Comparison of ENCODE assay signal across 20 cellular contexts in the genomic region with DNA sequence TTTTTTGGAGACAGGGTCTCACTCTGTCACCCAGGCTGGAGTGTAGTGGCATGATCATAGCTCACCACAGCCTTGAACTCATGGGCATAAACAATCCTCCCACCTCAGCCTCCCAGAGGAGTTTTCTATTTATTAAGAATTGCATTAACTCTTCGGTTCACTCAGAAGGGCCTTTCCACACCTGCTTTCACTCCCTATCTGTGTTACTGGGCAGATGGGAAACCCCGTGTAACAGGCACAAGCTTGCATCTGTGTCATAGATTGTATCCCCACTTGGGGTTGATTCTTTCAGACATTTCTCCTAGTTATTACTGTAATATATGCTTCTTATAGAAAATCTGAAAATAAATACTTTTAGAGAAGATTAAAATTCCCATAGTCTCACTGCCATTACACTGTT. TPM values are rescaled to one million over a fixed set of nuclear protein-coding genes. Genes with fewer than 3 reads are reported as not detected.
DNase-seq lines count a peak whose midpoint lies in the region; ATAC-seq, FAIRE-seq and TF ChIP-seq lines count a peak whose summit lies in the region.
"Had no signal": no experiment of that assay in that cellular context is flagged by ENCODE, and none has a peak within 500 bp of the region (broad histone marks: within the 10 kb centered on the region; RNA-seq: fewer than 3 reads in every experiment).

No MANE protein-coding gene starts in this region.

- H3K27ac ChIP-seq in GM12878 (ENCODE audit: control insufficient read depth, insufficient read depth): no peak overlapping the region
- H3K27ac ChIP-seq: A549, Peyer's patch had no signal

- FAIRE-seq in GM12878 (lab: Jason Lieb, UNC): no peak
- FAIRE-seq: A549, D721Med, H54 had no signal

- SMC1A ChIA-PET in GM12878 (lab: Charles Lee; ENCODE audit: uncharacterized antibody, unreplicated experiment): interaction anchor here (0.9 to 1.6 kb wide), 3 partner anchors 15 to 37 kb away, joined by 3 to 7 read pairs (median 5); no protein-coding TSS in a partner anchor

- H3K4me2 ChIP-seq in GM12878 (ENCODE audit: control insufficient read depth, insufficient read depth): no peak overlapping the region
- H3K4me2 ChIP-seq: A549 had no signal

- no peak overlapping the region for H2AFZ ChIP-seq in GM12878 (ENCODE audit: control insufficient read depth, low read depth, low read length)

- TF ChIP-seq EP300 in GM12878 (IDR thresholded peaks at IDR 0.05; ENCODE audit: borderline replicate concordance in 1 of 2, control insufficient read depth in 1 of 2, low read depth in 2 of 2, low read length in 2 of 2): no peak

- CTCF ChIA-PET in GM12878 (lab: Yijun Ruan, JAX): interaction anchor here (1.8 to 2.1 kb wide), 2 partner anchors 13 to 17 kb away, joined by 8 to 16 read pairs; no protein-coding TSS in a partner anchor

- 9% methylated on average over 2 of the region's 2 CpGs for WGBS in GM12878 (ENCODE audit: insufficient coverage, insufficient replicate concordance, low lambda C conversion rate, missing lambda C conversion rate)

- TF ChIP-seq RAD21 in GM12878 (IDR thresholded peaks at IDR 0.05; ENCODE audit: insufficient read depth, low read depth, low read length): no peak

- peaks cover 13% of the 10 kb centered on the region for H3K4me1 ChIP-seq in GM12878 (ENCODE audit: control insufficient read depth, insufficient read depth, low read length)
- H3K4me1 ChIP-seq: A549, Peyer's patch had no signal

- intact Hi-C loops in GM12878 (cut with micrococcal nuclease; ENCODE audit: unreplicated experiment): no loop called here

- H3K27me3 ChIP-seq in GM12878 (replicated peaks in 1 of 2; ENCODE audit: control insufficient read depth in 2 of 2, insufficient read depth in 2 of 2, low read length in 1 of 2): no peaks in the 10 kb centered on the region
- H3K27me3 ChIP-seq: Peyer's patch had no signal

- TF ChIP-seq CTCF in GM12865 (IDR thresholded peaks at IDR 0.05; ENCODE audit: insufficient read depth, low read depth, low read length, missing control alignments) (no peak), GM12878 (IDR thresholded peaks at IDR 0.05 in 2 of 3, conservative IDR thresholded peaks at IDR 0.05 in 1 of 3; ENCODE audit: control insufficient read depth in 2 of 3, extremely low read depth in 1 of 3, insufficient read depth in 1 of 3, low read depth in 3 of 3, low read length in 3 of 3) (no peak)

- ATAC-seq in GM18873 (IDR thresholded peaks at IDR 0.05; ENCODE audit: low FRiP score, unreplicated experiment): peak; percentile 50
- peak; percentile 56 for ATAC-seq in HG02852 (IDR thresholded peaks at IDR 0.05; ENCODE audit: unreplicated experiment)
- peak; percentile 86 for ATAC-seq in GM12878
- ATAC-seq in GM19467 (IDR thresholded peaks at IDR 0.05; ENCODE audit: unreplicated experiment): no peak
- ATAC-seq in HG03139 (IDR thresholded peaks at IDR 0.05; ENCODE audit: unreplicated experiment): no peak
- ATAC-seq: A549, T-cell had no signal

- in situ Hi-C loops in GM12878 (cut with MboI): no loop called here

- no peak overlapping the region for H3K9ac ChIP-seq in GM12878 (ENCODE audit: control insufficient read depth, insufficient read depth, low read length)

- peaks cover 2 to 25% of the 10 kb centered on the region in 2 experiments for H3K36me3 ChIP-seq in GM12878 (ENCODE audit: control insufficient read depth in 2 of 2, insufficient read depth in 2 of 2, low read length in 1 of 2)

- RAD21 ChIA-PET in GM12878 (lab: Charles Lee; ENCODE audit: unreplicated experiment): interaction anchor here (0.8 to 2.2 kb wide), 3 partner anchors 14 to 23 kb away, joined by 3 to 10 read pairs (median 10); no protein-coding TSS in a partner anchor

- H3K79me2 ChIP-seq in GM12878 (ENCODE audit: control insufficient read depth, insufficient read depth, low read length): no peaks in the 10 kb centered on the region

- no peaks in the 10 kb centered on the region for H4K20me1 ChIP-seq in GM12878 (ENCODE audit: control insufficient read depth, insufficient read depth)

- DNase-seq in GM12865 (ENCODE audit: low read depth) (peak; percentile 32), GM12878 (ENCODE audit: low read depth, low spot score) (no peak), NCI-H524 treated with DMSO at 0.1 percent for 48 hours (lab: John Stamatoyannopoulos, UW) (no peak)
- DNase-seq: DMS53, GDM1, Karpas-422, NCI-H1417, NCI-H1694 treated with DMSO at 0.1 percent for 48 hours, NCI-H2081 treated with DMSO at 0.1 percent for 48 hours, NCI-H2171 treated with DMSO at 0.1 percent for 48 hours, NCI-H526, Peyer's patch, T-cell had no signal

- no peak for TF ChIP-seq POLR2A in GM12878 (IDR thresholded peaks at IDR 0.05; ENCODE audit: low read depth, low read length)

- H3K9me3 ChIP-seq in GM12878 (replicated peaks; ENCODE audit: control insufficient read depth, insufficient read depth, low read length): no peaks in the 10 kb centered on the region
- H3K9me3 ChIP-seq: A549, Peyer's patch had no signal

- POLR2A ChIA-PET in GM12878 (lab: Charles Lee): interaction anchor here (3.1 kb wide), 1 partner anchor 15 kb away, joined by 24 read pairs; no protein-coding TSS in a partner anchor

- BruUV-seq in GM12878 (replicated peaks; lab: Mats Ljungman, UMichigan): no TSS peak

- H3K4me3 ChIP-seq in GM12865 (ENCODE audit: low read depth, low read length) (no peak overlapping the region), GM12878 (no peak overlapping the region)
- H3K4me3 ChIP-seq: A549, Peyer's patch had no signal

TF ChIP-seq in GM12878, 131 proteins besides CTCF, POLR2A, EP300 and RAD21:
- TF ChIP-seq SUPT20H (IDR thresholded peaks at IDR 0.05; ENCODE audit: borderline replicate concordance, control insufficient read depth, low read depth, low read length): no peak
- TF ChIP-seq RELB (IDR thresholded peaks at IDR 0.05; ENCODE audit: low read depth): peak; percentile 31; the same call in 1 of the 2 replicates

RNA-seq across cellular contexts. Expression of gene STX2, which starts 38.7 kb away (rescaled TPM):
- total RNA-seq in GM12878 (2013; cell fraction: nucleolus; rRNA removed): 28.7 and 37.0 TPM in 2 replicates
- total RNA-seq in GM12878 (2014; rRNA removed): 9.1 and 11.8 TPM in 2 replicates
- 13.4 and 14.5 TPM in 2 replicates for total RNA-seq in GM12878 (2014; rRNA removed; fragmentation: Illumina TruSeq; extraction: Trizol)
- 11.0 and 11.3 TPM in 2 replicates for total RNA-seq in GM12878 (2021)
- polyA plus RNA-seq in GM12878 (2011; ENCODE audit: low read depth): 6.4 TPM
- 22.2 and 27.3 TPM in 2 replicates for polyA plus RNA-seq in GM12878 (2011; rRNA removed)
- 9.9 and 10.7 TPM in 2 replicates for polyA plus RNA-seq in GM12878 (2011; cell fraction: cytosol; rRNA removed)
- 36.6 and 36.8 TPM in 2 replicates for polyA plus RNA-seq in GM12878 (2011; cell fraction: nucleus; rRNA removed)
- 7.3 and 8.8 TPM in 2 replicates for polyA plus RNA-seq in GM12878 (2012)
- polyA plus RNA-seq in GM12878 (2014; fragmentation: Illumina TruSeq; extraction: Trizol): 15.4 and 18.7 TPM in 2 replicates
- polyA plus RNA-seq in GM12878 (2014; fragmentation: Nextera tagmentation; extraction: Ambion mirVana): 1 to 10 TPM; 6.0 to 7.8 TPM
- 12.1 and 16.2 TPM in 2 replicates for polyA plus RNA-seq in GM12878 (2014; rRNA removed)
- 1 to 10 TPM; 6.6 to 6.9 TPM for polyA plus RNA-seq in GM12878 (2016; fragmentation: Nextera tagmentation; extraction: Ambion mirVana)
- polyA minus RNA-seq in GM12878 (2011; rRNA and poly(A)+ RNA removed): 5.1 and 8.4 TPM in 2 replicates
- 4.6 and 5.5 TPM in 2 replicates for polyA minus RNA-seq in GM12878 (2011; cell fraction: cytosol; rRNA and poly(A)+ RNA removed)
- 3.5 and 5.5 TPM in 2 replicates for polyA minus RNA-seq in GM12878 (2011; cell fraction: nucleus; rRNA and poly(A)+ RNA removed)

Comparison
In these comparisons a context has a peak if more than half of its experiments do, and no peak if none do; other contexts are left out.
1. ATAC-seq: peak in GM18873 (single experiment), HG02852 (single experiment) and GM12878 (single experiment); none in GM19467 (single experiment) and HG03139 (single experiment).